Comparison of ENCODE assay signal across 1 cellular context in the genomic region with DNA sequence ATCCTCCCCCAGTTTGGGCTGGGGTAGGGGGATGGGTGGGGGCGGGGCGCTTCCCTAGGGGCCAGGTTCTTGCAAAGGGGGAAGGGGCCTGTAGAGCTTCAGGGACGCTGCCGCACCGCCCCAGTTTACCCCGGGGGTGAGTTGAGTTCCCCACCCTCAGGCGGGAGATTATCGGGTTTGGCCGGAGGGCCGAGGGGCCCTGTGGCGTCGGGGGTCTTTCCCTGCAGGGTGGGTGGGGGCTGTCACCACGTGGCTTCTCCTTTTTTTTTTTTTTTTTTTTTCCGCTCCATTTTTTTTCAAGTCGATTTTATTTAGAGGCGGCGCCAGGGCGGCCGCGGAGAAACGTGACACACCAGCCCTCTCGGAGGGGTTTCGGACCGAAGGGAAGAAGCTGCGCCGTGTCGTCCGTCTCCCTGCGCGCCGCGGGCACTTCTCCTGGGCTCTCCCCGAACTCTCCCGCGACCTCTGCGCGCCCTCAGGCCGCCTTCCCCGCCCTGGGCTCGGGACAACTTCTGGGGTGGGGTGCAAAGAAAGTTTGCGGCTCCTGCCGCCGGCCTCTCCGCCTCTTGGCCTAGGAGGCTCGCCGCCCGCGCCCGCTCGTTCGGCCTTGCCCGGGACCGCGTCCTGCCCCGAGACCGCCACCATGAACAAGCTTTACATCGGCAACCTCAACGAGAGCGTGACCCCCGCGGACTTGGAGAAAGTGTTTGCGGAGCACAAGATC.
A peak's percentile ranks its signal among the peaks of the same experiment; 100 is the strongest.
TF ChIP-seq lines count a peak whose summit lies in the region.

A gene (plus strand): TSS at position 283 of the 724 bp plus-strand sequence. CDS start 361 bp downstream, at position 644.

TF ChIP-seq in H1, 55 proteins besides CTCF, POLR2A, EP300 and RAD21 (continued from another document):
- TF ChIP-seq CTBP2 (IDR thresholded peaks at IDR 0.05; ENCODE audit: borderline replicate concordance, insufficient read depth, insufficient read length, low read length), result no peak
- peak; percentile 67 for TF ChIP-seq SP1 (IDR thresholded peaks at IDR 0.05; ENCODE audit: low read depth, low read length)
- TF ChIP-seq, protein P1, sequence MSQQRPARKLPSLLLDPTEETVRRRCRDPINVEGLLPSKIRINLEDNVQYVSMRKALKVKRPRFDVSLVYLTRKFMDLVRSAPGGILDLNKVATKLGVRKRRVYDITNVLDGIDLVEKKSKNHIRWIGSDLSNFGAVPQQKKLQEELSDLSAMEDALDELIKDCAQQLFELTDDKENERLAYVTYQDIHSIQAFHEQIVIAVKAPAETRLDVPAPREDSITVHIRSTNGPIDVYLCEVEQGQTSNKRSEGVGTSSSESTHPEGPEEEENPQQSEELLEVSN (IDR thresholded peaks at IDR 0.05), result no peak
- no peak for TF ChIP-seq HDAC2 (IDR thresholded peaks at IDR 0.05; ENCODE audit: borderline replicate concordance in 1 of 2, low read depth in 2 of 2, low read length in 2 of 2)
- TF ChIP-seq CEBPB (IDR thresholded peaks at IDR 0.05; ENCODE audit: low read depth, low read length), result no peak
- no peak for TF ChIP-seq JUN (IDR thresholded peaks at IDR 0.05; ENCODE audit: low read depth, low read length)
- TF ChIP-seq, protein P2, sequence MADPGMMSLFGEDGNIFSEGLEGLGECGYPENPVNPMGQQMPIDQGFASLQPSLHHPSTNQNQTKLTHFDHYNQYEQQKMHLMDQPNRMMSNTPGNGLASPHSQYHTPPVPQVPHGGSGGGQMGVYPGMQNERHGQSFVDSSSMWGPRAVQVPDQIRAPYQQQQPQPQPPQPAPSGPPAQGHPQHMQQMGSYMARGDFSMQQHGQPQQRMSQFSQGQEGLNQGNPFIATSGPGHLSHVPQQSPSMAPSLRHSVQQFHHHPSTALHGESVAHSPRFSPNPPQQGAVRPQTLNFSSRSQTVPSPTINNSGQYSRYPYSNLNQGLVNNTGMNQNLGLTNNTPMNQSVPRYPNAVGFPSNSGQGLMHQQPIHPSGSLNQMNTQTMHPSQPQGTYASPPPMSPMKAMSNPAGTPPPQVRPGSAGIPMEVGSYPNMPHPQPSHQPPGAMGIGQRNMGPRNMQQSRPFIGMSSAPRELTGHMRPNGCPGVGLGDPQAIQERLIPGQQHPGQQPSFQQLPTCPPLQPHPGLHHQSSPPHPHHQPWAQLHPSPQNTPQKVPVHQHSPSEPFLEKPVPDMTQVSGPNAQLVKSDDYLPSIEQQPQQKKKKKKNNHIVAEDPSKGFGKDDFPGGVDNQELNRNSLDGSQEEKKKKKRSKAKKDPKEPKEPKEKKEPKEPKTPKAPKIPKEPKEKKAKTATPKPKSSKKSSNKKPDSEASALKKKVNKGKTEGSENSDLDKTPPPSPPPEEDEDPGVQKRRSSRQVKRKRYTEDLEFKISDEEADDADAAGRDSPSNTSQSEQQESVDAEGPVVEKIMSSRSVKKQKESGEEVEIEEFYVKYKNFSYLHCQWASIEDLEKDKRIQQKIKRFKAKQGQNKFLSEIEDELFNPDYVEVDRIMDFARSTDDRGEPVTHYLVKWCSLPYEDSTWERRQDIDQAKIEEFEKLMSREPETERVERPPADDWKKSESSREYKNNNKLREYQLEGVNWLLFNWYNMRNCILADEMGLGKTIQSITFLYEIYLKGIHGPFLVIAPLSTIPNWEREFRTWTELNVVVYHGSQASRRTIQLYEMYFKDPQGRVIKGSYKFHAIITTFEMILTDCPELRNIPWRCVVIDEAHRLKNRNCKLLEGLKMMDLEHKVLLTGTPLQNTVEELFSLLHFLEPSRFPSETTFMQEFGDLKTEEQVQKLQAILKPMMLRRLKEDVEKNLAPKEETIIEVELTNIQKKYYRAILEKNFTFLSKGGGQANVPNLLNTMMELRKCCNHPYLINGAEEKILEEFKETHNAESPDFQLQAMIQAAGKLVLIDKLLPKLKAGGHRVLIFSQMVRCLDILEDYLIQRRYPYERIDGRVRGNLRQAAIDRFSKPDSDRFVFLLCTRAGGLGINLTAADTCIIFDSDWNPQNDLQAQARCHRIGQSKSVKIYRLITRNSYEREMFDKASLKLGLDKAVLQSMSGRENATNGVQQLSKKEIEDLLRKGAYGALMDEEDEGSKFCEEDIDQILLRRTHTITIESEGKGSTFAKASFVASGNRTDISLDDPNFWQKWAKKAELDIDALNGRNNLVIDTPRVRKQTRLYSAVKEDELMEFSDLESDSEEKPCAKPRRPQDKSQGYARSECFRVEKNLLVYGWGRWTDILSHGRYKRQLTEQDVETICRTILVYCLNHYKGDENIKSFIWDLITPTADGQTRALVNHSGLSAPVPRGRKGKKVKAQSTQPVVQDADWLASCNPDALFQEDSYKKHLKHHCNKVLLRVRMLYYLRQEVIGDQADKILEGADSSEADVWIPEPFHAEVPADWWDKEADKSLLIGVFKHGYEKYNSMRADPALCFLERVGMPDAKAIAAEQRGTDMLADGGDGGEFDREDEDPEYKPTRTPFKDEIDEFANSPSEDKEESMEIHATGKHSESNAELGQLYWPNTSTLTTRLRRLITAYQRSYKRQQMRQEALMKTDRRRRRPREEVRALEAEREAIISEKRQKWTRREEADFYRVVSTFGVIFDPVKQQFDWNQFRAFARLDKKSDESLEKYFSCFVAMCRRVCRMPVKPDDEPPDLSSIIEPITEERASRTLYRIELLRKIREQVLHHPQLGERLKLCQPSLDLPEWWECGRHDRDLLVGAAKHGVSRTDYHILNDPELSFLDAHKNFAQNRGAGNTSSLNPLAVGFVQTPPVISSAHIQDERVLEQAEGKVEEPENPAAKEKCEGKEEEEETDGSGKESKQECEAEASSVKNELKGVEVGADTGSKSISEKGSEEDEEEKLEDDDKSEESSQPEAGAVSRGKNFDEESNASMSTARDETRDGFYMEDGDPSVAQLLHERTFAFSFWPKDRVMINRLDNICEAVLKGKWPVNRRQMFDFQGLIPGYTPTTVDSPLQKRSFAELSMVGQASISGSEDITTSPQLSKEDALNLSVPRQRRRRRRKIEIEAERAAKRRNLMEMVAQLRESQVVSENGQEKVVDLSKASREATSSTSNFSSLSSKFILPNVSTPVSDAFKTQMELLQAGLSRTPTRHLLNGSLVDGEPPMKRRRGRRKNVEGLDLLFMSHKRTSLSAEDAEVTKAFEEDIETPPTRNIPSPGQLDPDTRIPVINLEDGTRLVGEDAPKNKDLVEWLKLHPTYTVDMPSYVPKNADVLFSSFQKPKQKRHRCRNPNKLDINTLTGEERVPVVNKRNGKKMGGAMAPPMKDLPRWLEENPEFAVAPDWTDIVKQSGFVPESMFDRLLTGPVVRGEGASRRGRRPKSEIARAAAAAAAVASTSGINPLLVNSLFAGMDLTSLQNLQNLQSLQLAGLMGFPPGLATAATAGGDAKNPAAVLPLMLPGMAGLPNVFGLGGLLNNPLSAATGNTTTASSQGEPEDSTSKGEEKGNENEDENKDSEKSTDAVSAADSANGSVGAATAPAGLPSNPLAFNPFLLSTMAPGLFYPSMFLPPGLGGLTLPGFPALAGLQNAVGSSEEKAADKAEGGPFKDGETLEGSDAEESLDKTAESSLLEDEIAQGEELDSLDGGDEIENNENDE (IDR thresholded peaks at IDR 0.05; ENCODE audit: insufficient replicate concordance, low read length), result no peak
- peak; percentile 41; the same call in 1 of the 2 replicates for TF ChIP-seq TBP (IDR thresholded peaks at IDR 0.05; ENCODE audit: low read depth, low read length)
- no peak for TF ChIP-seq EZH2 (IDR thresholded peaks at IDR 0.05; ENCODE audit: low read depth, low read length, severe bottlenecking)
- 0 out of 2 replicates have a peak, but pooled peaks have one; percentile 6 for TF ChIP-seq BACH1 (IDR thresholded peaks at IDR 0.05; ENCODE audit: low read length)
- no peak for TF ChIP-seq SAP30 (IDR thresholded peaks at IDR 0.05; ENCODE audit: insufficient read depth, insufficient replicate concordance, low read length)
- TF ChIP-seq SRF (IDR thresholded peaks at IDR 0.05; ENCODE audit: low read depth, low read length), result no peak
- no peak for TF ChIP-seq NRF1 (IDR thresholded peaks at IDR 0.05; ENCODE audit: low read depth, low read length)
- no peak; the same call in 1 of the 2 replicates for TF ChIP-seq CHD1 (IDR thresholded peaks at IDR 0.05; ENCODE audit: low read depth, low read length)
- TF ChIP-seq SIRT6 (IDR thresholded peaks at IDR 0.05; ENCODE audit: low read length), result no peak
- TF ChIP-seq CHD2 (IDR thresholded peaks at IDR 0.05; ENCODE audit: low read length), result no peak
- TF ChIP-seq TAF1 (IDR thresholded peaks at IDR 0.05; ENCODE audit: low read depth, low read length), result peak; percentile 74
- peak; percentile 87 for TF ChIP-seq POLR2AphosphoS5 (IDR thresholded peaks at IDR 0.05; ENCODE audit: low read depth, low read length)
- TF ChIP-seq, protein P3, sequence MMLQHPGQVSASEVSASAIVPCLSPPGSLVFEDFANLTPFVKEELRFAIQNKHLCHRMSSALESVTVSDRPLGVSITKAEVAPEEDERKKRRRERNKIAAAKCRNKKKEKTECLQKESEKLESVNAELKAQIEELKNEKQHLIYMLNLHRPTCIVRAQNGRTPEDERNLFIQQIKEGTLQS (IDR thresholded peaks at IDR 0.05; ENCODE audit: insufficient read depth, low read depth, low read length), result no peak
- TF ChIP-seq HDAC6 (IDR thresholded peaks at IDR 0.05; ENCODE audit: low read depth, low read length), result no peak
- no peak for TF ChIP-seq ZNF274 (IDR thresholded peaks at IDR 0.05; ENCODE audit: borderline replicate concordance, extremely low read depth, low read length)
- 0 out of 2 replicates have a peak, but pooled peaks have one; percentile 12 for TF ChIP-seq YY1 (IDR thresholded peaks at IDR 0.05; ENCODE audit: low read depth, low read length)
- no peak for TF ChIP-seq KDM1A (IDR thresholded peaks at IDR 0.05; ENCODE audit: borderline replicate concordance, low read length)
- no peak for TF ChIP-seq JUND (IDR thresholded peaks at IDR 0.05; ENCODE audit: low read length)
- TF ChIP-seq SIX5 (IDR thresholded peaks at IDR 0.05; ENCODE audit: low read depth, low read length), result no peak
- TF ChIP-seq CBX5 (IDR thresholded peaks at IDR 0.05; ENCODE audit: low read depth, low read length), result no peak
- TF ChIP-seq EGR1 (IDR thresholded peaks at IDR 0.05; ENCODE audit: borderline replicate concordance, low read depth, low read length), result no peak
- TF ChIP-seq TAF7 (optimal IDR thresholded peaks at IDR 0.05; ENCODE audit: borderline replicate concordance, low read depth, low read length), result peak; percentile 10
- TF ChIP-seq GABPA (IDR thresholded peaks at IDR 0.05; ENCODE audit: borderline replicate concordance, insufficient read depth, low read length), result no peak
- TF ChIP-seq RFX5 (IDR thresholded peaks at IDR 0.05; ENCODE audit: borderline replicate concordance, low read depth, low read length), result no peak
- no peak for TF ChIP-seq SP4 (IDR thresholded peaks at IDR 0.05; ENCODE audit: low read length)
- TF ChIP-seq TCF12 (IDR thresholded peaks at IDR 0.05; ENCODE audit: low read depth, low read length), result 0 out of 2 replicates have a peak, but pooled peaks have one; percentile 15
- no peak for TF ChIP-seq SUZ12 (IDR thresholded peaks at IDR 0.05; ENCODE audit: low read length)
- TF ChIP-seq, protein P4, sequence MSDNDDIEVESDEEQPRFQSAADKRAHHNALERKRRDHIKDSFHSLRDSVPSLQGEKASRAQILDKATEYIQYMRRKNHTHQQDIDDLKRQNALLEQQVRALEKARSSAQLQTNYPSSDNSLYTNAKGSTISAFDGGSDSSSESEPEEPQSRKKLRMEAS (IDR thresholded peaks at IDR 0.05), result peak; percentile 73
- no peak for TF ChIP-seq GTF2F1 (IDR thresholded peaks at IDR 0.05; ENCODE audit: borderline replicate concordance, low read depth, low read length)
- no peak for TF ChIP-seq TEAD4 (IDR thresholded peaks at IDR 0.05; ENCODE audit: low read depth, low read length)
- TF ChIP-seq SP2 (IDR thresholded peaks at IDR 0.05; ENCODE audit: low read length), result no peak
- TF ChIP-seq SIN3A (conservative IDR thresholded peaks at IDR 0.05 in 1 of 2, IDR thresholded peaks at IDR 0.05 in 1 of 2; ENCODE audit: low read depth in 1 of 2, low read length in 2 of 2), result peak in 1 of 2 experiments; percentile 24; a peak in 2 of 4 replicates
- TF ChIP-seq MAFK (IDR thresholded peaks at IDR 0.05; ENCODE audit: low read depth, low read length), result no peak
- no peak for TF ChIP-seq BCL11A (IDR thresholded peaks at IDR 0.05; ENCODE audit: low read depth in 2 of 2, low read length in 2 of 2)
- no peak for TF ChIP-seq RBBP5 (IDR thresholded peaks at IDR 0.05; ENCODE audit: borderline replicate concordance, low read depth, low read length)
- no peak for TF ChIP-seq POU5F1 (IDR thresholded peaks at IDR 0.05; ENCODE audit: low read depth, low read length)
- peak; percentile 55; the same call in 1 of the 2 replicates for TF ChIP-seq PHF8 (conservative IDR thresholded peaks at IDR 0.05; ENCODE audit: low read depth, low read length)
- TF ChIP-seq, protein P5, sequence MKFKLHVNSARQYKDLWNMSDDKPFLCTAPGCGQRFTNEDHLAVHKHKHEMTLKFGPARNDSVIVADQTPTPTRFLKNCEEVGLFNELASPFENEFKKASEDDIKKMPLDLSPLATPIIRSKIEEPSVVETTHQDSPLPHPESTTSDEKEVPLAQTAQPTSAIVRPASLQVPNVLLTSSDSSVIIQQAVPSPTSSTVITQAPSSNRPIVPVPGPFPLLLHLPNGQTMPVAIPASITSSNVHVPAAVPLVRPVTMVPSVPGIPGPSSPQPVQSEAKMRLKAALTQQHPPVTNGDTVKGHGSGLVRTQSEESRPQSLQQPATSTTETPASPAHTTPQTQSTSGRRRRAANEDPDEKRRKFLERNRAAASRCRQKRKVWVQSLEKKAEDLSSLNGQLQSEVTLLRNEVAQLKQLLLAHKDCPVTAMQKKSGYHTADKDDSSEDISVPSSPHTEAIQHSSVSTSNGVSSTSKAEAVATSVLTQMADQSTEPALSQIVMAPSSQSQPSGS (IDR thresholded peaks at IDR 0.05; ENCODE audit: low read length), result no peak
- no peak for TF ChIP-seq KDM5A (IDR thresholded peaks at IDR 0.05; ENCODE audit: low read length)
- TF ChIP-seq KDM4A (IDR thresholded peaks at IDR 0.05; ENCODE audit: low read depth, low read length, severe bottlenecking), result no peak
- TF ChIP-seq FOSL1 (IDR thresholded peaks at IDR 0.05; ENCODE audit: insufficient read depth, low read depth, low read length), result no peak
- TF ChIP-seq, protein P6, sequence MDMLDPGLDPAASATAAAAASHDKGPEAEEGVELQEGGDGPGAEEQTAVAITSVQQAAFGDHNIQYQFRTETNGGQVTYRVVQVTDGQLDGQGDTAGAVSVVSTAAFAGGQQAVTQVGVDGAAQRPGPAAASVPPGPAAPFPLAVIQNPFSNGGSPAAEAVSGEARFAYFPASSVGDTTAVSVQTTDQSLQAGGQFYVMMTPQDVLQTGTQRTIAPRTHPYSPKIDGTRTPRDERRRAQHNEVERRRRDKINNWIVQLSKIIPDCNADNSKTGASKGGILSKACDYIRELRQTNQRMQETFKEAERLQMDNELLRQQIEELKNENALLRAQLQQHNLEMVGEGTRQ (IDR thresholded peaks at IDR 0.05; ENCODE audit: low read length), result no peak
- TF ChIP-seq CBX8 (IDR thresholded peaks at IDR 0.05; ENCODE audit: borderline replicate concordance, low read depth, low read length), result no peak
